In genomic region chr2:120005834-120006521, GRCh38 we compare ENCODE assay signal across 11 cellular contexts. TPM values are rescaled to one million over a fixed set of nuclear protein-coding genes. Genes with fewer than 3 reads are reported as not detected.
DNase-seq lines count a peak whose midpoint lies in the region; ATAC-seq, FAIRE-seq and TF ChIP-seq lines count a peak whose summit lies in the region.
"Had no signal": no experiment of that assay in that cellular context is flagged by ENCODE, and none has a peak within 500 bp of the region (broad histone marks: within the 10 kb centered on the region; RNA-seq: fewer than 3 reads in every experiment).

No MANE protein-coding gene starts in this region.

- no peak for FAIRE-seq in bronchial epithelial cell (lab: Jason Lieb, UNC)

- H3K27me3 ChIP-seq in bronchial epithelial cell (ENCODE audit: control insufficient read depth, insufficient read depth, low read length) = no peaks in the 10 kb centered on the region
- H3K27me3 ChIP-seq: upper lobe of right lung had no signal

- DNase-seq in bronchial epithelial cell (ENCODE audit: low read depth) (peak; percentile 44), GM03348 (ENCODE audit: low spot score) (no peak), superior temporal gyrus (ENCODE audit: extremely low spot score) (no peak), T-helper 1 cell (no peak), Right ventricle myocardium inferior (ENCODE audit: missing footprints) (no peak)
- DNase-seq: activated CD8-positive, alpha-beta memory T cell treated with anti-CD3 and anti-CD28 coated beads, Interleukin-2, amount 50 U/mL, for 48 hours; EL; upper lobe of right lung had no signal

- ATAC-seq in GM18907 (IDR thresholded peaks at IDR 0.05; ENCODE audit: unreplicated experiment) (peak; percentile 92), GM21723 (IDR thresholded peaks at IDR 0.05; ENCODE audit: unreplicated experiment) (peak; percentile 87), HG03432 (IDR thresholded peaks at IDR 0.05; ENCODE audit: unreplicated experiment) (peak; percentile 94), Right ventricle myocardium inferior (no peak)
- ATAC-seq: upper lobe of right lung had no signal

- H3K36me3 ChIP-seq in bronchial epithelial cell (ENCODE audit: control insufficient read depth, insufficient read depth, low read length) = no peaks in the 10 kb centered on the region
- H3K36me3 ChIP-seq: upper lobe of right lung had no signal

- H3K4me3 ChIP-seq in bronchial epithelial cell (ENCODE audit: low read depth, low read length) = no peak overlapping the region
- H3K4me3 ChIP-seq: upper lobe of right lung had no signal

- intact Hi-C loops in Right ventricle myocardium inferior (cut with DNase I) = no loop called here

- no peak for TF ChIP-seq CTCF in bronchial epithelial cell (IDR thresholded peaks at IDR 0.05; ENCODE audit: insufficient read depth, low read length, severe bottlenecking)

RNA-seq across cellular contexts. Expression of gene EPB41L5, which starts 6.9 kb away (rescaled TPM):
- 34.5 and 71.0 TPM in 2 replicates for total RNA-seq in bronchial epithelial cell
- 8.2 TPM for total RNA-seq in Right ventricle myocardium inferior
